Comparison of ENCODE assay signal across 23 cellular contexts in genomic region chr10:130884456-130884855, GRCh38.
"Had no signal": no experiment of that assay in that cellular context is flagged by ENCODE, and none has a peak within 500 bp of the region (broad histone marks: within the 10 kb centered on the region; RNA-seq: fewer than 3 reads in every experiment).

No MANE protein-coding gene starts in this region.

- DNase-seq: dermis blood vessel endothelial cell; effector memory CD4-positive, alpha-beta T cell; foreskin keratinocyte; heart left ventricle; left cardiac atrium; left lung; mesenchymal stem cell; mucosa of descending colon; naive B cell; psoas muscle; right cardiac atrium; sigmoid colon; stimulated activated CD4-positive, alpha-beta T cell treated with anti-CD3 and anti-CD28 coated beads, Interleukin-2, amount 100 ng/mL, for 24 hours; stimulated activated CD4-positive, alpha-beta T cell treated with anti-CD3 and anti-CD28 coated beads, Interleukin-4, amount 100 ng/mL, for 24 hours; stimulated activated naive CD4-positive, alpha-beta T cell treated with Interleukin-2 at 50 U/mL for 16 hours; stomach had no signal

- H3K27ac ChIP-seq: coronary artery, esophagus muscularis mucosa, foreskin keratinocyte, gastroesophageal sphincter, heart left ventricle, hepatocyte, left lung, psoas muscle, sigmoid colon, stomach, tibial artery had no signal

- H3K9me3 ChIP-seq: esophagus muscularis mucosa, gastroesophageal sphincter, heart left ventricle, left lung, mucosa of descending colon, psoas muscle, sigmoid colon, stomach, tibial artery had no signal

- H3K4me1 ChIP-seq: esophagus muscularis mucosa, foreskin keratinocyte, gastroesophageal sphincter, heart left ventricle, left lung, psoas muscle, sigmoid colon, stomach, tibial artery had no signal

- H3K27me3 ChIP-seq: foreskin keratinocyte, hepatocyte had no signal

- H3K36me3 ChIP-seq: esophagus muscularis mucosa, gastroesophageal sphincter, heart left ventricle, left lung, sigmoid colon, stomach, tibial artery had no signal

- H3K4me2 ChIP-seq: hepatocyte had no signal

- ATAC-seq: foreskin keratinocyte; gastroesophageal sphincter; heart left ventricle; left cardiac atrium; left lung; mucosa of descending colon; natural killer cell treated with Interleukin-12 subunit alpha and Interleukin-12 subunit beta and Interleukin-15 and Interleukin-18, amount 100 ng/mL, for 72 hours; psoas muscle; right cardiac atrium; stimulated activated effector memory CD8-positive, alpha-beta T cell treated with anti-CD3 and anti-CD28 coated beads, Interleukin-12 subunit alpha, Interleukin-12 subunit beta, amount 100 ng/mL, for 72 hours had no signal

- H3K4me3 ChIP-seq: coronary artery, esophagus muscularis mucosa, gastroesophageal sphincter, heart left ventricle, hepatocyte, left lung, mucosa of descending colon, psoas muscle, sigmoid colon, stomach, tibial artery had no signal
